In genomic region chr10:107516349-107516748, GRCh38 we compare ENCODE assay signal across 20 cellular contexts.
DNase-seq lines count a peak whose midpoint lies in the region; ATAC-seq, FAIRE-seq and TF ChIP-seq lines count a peak whose summit lies in the region.
"Had no signal": no experiment of that assay in that cellular context is flagged by ENCODE, and none has a peak within 500 bp of the region (broad histone marks: within the 10 kb centered on the region; RNA-seq: fewer than 3 reads in every experiment).

No MANE protein-coding gene starts in this region.

- no peak overlapping the region for H3K27ac ChIP-seq in small intestine (ENCODE audit: low read depth in 1 of 2, low read length in 1 of 2)
- H3K27ac ChIP-seq in tibial nerve: no peak overlapping the region
- H3K27ac ChIP-seq: 22Rv1; A549; BLaER1 treated with 17β-estradiol and CSF1 and Interleukin-3, amounts not matched to agents 10 nM and 100 nM; C4-2B had no signal

- DNase-seq in left colon (no peak), small intestine (peak; percentile 26), tibial nerve (ENCODE audit: low spot score in 2 of 2) (no peak)
- no peak for DNase-seq in stimulated activated naive CD8-positive, alpha-beta T cell treated with anti-CD3 and anti-CD28 coated beads, Interleukin-15, Interleukin-2, amounts not matched to agents 100 U/mL and 50 U/mL, for 24 hours
- DNase-seq: AML-193; Caco-2; Calu3; CD4-positive, alpha-beta T cell; CD8-positive, alpha-beta T cell; DMS79 treated with DMSO at 0.1 percent for 48 hours; GF-D8 had no signal

- no peak for TF ChIP-seq CTCF in tibial nerve (IDR thresholded peaks at IDR 0.05)

- H3K27me3 ChIP-seq in small intestine (ENCODE audit: control insufficient read depth in 2 of 2, insufficient read depth in 2 of 2, low read length in 2 of 2) (no peaks in the 10 kb centered on the region), tibial nerve (no peaks in the 10 kb centered on the region)
- H3K27me3 ChIP-seq: BLaER1 treated with 17β-estradiol and CSF1 and Interleukin-3, amounts not matched to agents 10 nM and 100 nM had no signal

- TF ChIP-seq POLR2A in tibial nerve (IDR thresholded peaks at IDR 0.05): no peak

- intact Hi-C loops in left colon (cut with DNase I, micrococcal nuclease): no loop called here

- H3K4me3 ChIP-seq in small intestine (ENCODE audit: low read depth in 1 of 2, low read length in 2 of 2) (no peak overlapping the region), tibial nerve (no peak overlapping the region)
- H3K4me3 ChIP-seq: A549; BLaER1 treated with 17β-estradiol and CSF1 and Interleukin-3, amounts not matched to agents 10 nM and 100 nM had no signal

- ATAC-seq in left colon: peak; percentile 97
- no peak for ATAC-seq in stimulated activated naive CD8-positive, alpha-beta T cell treated with anti-CD3 and anti-CD28 coated beads, Interleukin-15, Interleukin-2, amounts not matched to agents 100 U/mL and 50 U/mL, for 24 hours
- ATAC-seq: A549; CD8-positive, alpha-beta T cell had no signal

- no peak for TF ChIP-seq EP300 in tibial nerve (IDR thresholded peaks at IDR 0.05)

- no peaks in the 10 kb centered on the region for H3K4me1 ChIP-seq in small intestine (ENCODE audit: control insufficient read depth in 2 of 2, insufficient read depth in 1 of 2, low read depth in 1 of 2, low read length in 1 of 2)
- H3K4me1 ChIP-seq in tibial nerve: no peaks in the 10 kb centered on the region
- H3K4me1 ChIP-seq: A549, Caco-2 had no signal

- no peaks in the 10 kb centered on the region for H3K9me3 ChIP-seq in small intestine (ENCODE audit: control insufficient read depth, low read depth)
- H3K9me3 ChIP-seq in tibial nerve: no peaks in the 10 kb centered on the region
- H3K9me3 ChIP-seq: A549; BLaER1 treated with 17β-estradiol and CSF1 and Interleukin-3, amounts not matched to agents 10 nM and 100 nM; Caco-2 had no signal

- FAIRE-seq in colon (lab: Jason Lieb, UNC) (peak; percentile 43), small intestine (lab: Jason Lieb, UNC) (no peak)
- FAIRE-seq: A549, D721Med, G401.6, GM12891, GM19239 had no signal

- 27 to 71% (median 38%) methylated on average over 4 of the region's 4 CpGs for WGBS in small intestine, 3 donors
- WGBS in tibial nerve, 2 donors: 83% methylated on average over 4 of the region's 4 CpGs

- no peaks in the 10 kb centered on the region for H3K36me3 ChIP-seq in small intestine (ENCODE audit: control insufficient read depth in 2 of 2, insufficient read depth in 2 of 2, low read length in 2 of 2)
- no peaks in the 10 kb centered on the region for H3K36me3 ChIP-seq in tibial nerve
- H3K36me3 ChIP-seq: BLaER1 treated with 17β-estradiol and CSF1 and Interleukin-3, amounts not matched to agents 10 nM and 100 nM had no signal
